In the genomic region with DNA sequence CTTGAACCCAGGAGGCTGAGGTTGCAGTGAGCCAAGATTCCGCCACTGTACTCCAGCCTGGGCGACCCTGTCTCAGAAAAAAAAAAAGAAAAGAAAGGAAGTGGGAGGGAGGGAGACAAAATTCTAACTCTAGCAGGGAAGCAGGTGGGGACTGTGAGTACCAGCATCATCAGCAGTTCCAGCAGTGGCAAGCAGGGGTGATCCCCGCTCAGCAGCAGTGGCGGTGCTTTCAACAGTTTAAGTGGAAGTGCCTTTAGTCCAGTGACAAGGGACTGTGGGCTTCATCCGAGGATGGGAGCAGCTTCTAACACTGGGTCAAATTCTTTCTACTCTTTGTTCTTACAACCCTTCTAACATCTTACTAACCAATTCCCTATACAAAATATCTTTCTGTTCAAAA, we compare ENCODE assay signal across 17 cellular contexts.
"Had no signal": no experiment of that assay in that cellular context is flagged by ENCODE, and none has a peak within 500 bp of the region (broad histone marks: within the 10 kb centered on the region; RNA-seq: fewer than 3 reads in every experiment).

No MANE protein-coding gene starts in this region.

- DNase-seq: effector memory CD4-positive, alpha-beta T cell; gastrocnemius medialis; heart right ventricle; kidney glomerular epithelial cell; mucosa of descending colon; naive thymus-derived CD8-positive, alpha-beta T cell; ovary; sigmoid colon; stimulated activated CD4-positive, alpha-beta T cell treated with anti-CD3 and anti-CD28 coated beads, Interleukin-2, amount 100 ng/mL, for 24 hours; stimulated activated CD4-positive, alpha-beta T cell treated with anti-CD3 and anti-CD28 coated beads, Interleukin-4, amount 100 ng/mL, for 4 hours; stimulated activated naive B cell treated with anti-CD40 and anti-IgM and Interleukin-4, amounts not matched to agents 10 μg/mL and 1 μg/mL and 100 μg/mL, for 72 hours; stomach had no signal

- H3K27ac Mint-ChIP-seq: naive thymus-derived CD8-positive, alpha-beta T cell; stimulated activated naive B cell treated with anti-CD40 and anti-IgM and Interleukin-4, amounts not matched to agents 10 μg/mL and 1 μg/mL and 100 μg/mL, for 72 hours; type B pancreatic cell had no signal

- H3K4me3 ChIP-seq: esophagus muscularis mucosa, gastrocnemius medialis, heart right ventricle, mucosa of descending colon, ovary, right atrium auricular region, sigmoid colon, skin epidermis, stomach had no signal

- H3K4me1 ChIP-seq: gastrocnemius medialis, heart right ventricle, right atrium auricular region, stomach had no signal

- H3K36me3 Mint-ChIP-seq: stimulated activated naive B cell treated with anti-CD40 and anti-IgM and Interleukin-4, amounts not matched to agents 10 μg/mL and 1 μg/mL and 100 μg/mL, for 72 hours; type B pancreatic cell had no signal

- H3K4me1 Mint-ChIP-seq: naive thymus-derived CD8-positive, alpha-beta T cell; stimulated activated naive B cell treated with anti-CD40 and anti-IgM and Interleukin-4, amounts not matched to agents 10 μg/mL and 1 μg/mL and 100 μg/mL, for 72 hours had no signal

- H3K27me3 Mint-ChIP-seq: stimulated activated naive B cell treated with anti-CD40 and anti-IgM and Interleukin-4, amounts not matched to agents 10 μg/mL and 1 μg/mL and 100 μg/mL, for 72 hours; type B pancreatic cell had no signal

- H3K27ac ChIP-seq: epithelial cell of prostate, esophagus muscularis mucosa, gastrocnemius medialis, heart right ventricle, ovary, right atrium auricular region, sigmoid colon, skin epidermis, stomach had no signal

- ATAC-seq: gastrocnemius medialis; heart right ventricle; mucosa of descending colon; naive thymus-derived CD8-positive, alpha-beta T cell; stimulated activated naive B cell treated with anti-CD40 and anti-IgM and Interleukin-4, amounts not matched to agents 10 μg/mL and 1 μg/mL and 100 μg/mL, for 72 hours had no signal

- H3K4me3 Mint-ChIP-seq: naive thymus-derived CD8-positive, alpha-beta T cell; stimulated activated naive B cell treated with anti-CD40 and anti-IgM and Interleukin-4, amounts not matched to agents 10 μg/mL and 1 μg/mL and 100 μg/mL, for 72 hours; type B pancreatic cell had no signal

- H3K9me3 ChIP-seq: esophagus muscularis mucosa, gastrocnemius medialis, heart right ventricle, mucosa of descending colon, ovary, right atrium auricular region, sigmoid colon, stomach had no signal

- H3K36me3 ChIP-seq: esophagus muscularis mucosa, gastrocnemius medialis, heart right ventricle, ovary, right atrium auricular region, sigmoid colon, stomach had no signal

- H3K27me3 ChIP-seq: esophagus muscularis mucosa, gastrocnemius medialis, heart right ventricle, ovary, right atrium auricular region, sigmoid colon, stomach had no signal
